ENCODE assay signal across 8 cellular contexts in the genomic region with DNA sequence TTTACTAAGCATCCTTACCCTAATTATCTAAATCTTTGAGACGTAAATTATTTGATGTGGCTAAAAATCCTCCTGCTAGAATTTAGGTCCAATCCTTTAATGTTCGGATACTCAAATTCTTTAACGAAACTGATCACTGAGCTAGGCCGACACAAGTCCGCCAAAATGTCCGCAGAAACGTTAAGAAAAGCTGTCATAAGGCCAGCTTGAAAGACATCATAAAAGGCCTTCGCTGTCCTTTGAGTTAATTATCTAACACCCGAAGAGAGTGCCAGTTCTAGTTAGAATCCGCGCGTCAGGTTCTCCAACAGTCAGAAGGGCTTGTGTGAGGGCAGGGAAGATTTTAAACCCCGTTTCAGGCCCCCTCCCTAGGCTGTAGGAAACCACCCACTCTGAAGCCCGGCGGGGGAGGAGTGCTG. TPM values are rescaled to one million over a fixed set of nuclear protein-coding genes. Genes with fewer than 3 reads are reported as not detected.
DNase-seq lines count a peak whose midpoint lies in the region.

No MANE protein-coding gene starts in this region.

- intact Hi-C loops in activated CD4-positive, alpha-beta T cell treated with anti-CD3 and anti-CD28 coated beads, Interleukin-2, amount 10 ng/mL, durations not matched to agents 24 days and 14 days (cut with micrococcal nuclease) = loop anchor here (1.0 to 5.0 kb wide), 9 partner anchors 18 to 464 kb away; partner anchors contain the start of genes DHX40, PRR11, PTRH2 and RPS6KB1

- H3K36me3 Mint-ChIP-seq in activated CD4-positive, alpha-beta T cell treated with anti-CD3 and anti-CD28 coated beads, Interleukin-2, amount 10 ng/mL, durations not matched to agents 24 days and 14 days (ENCODE audit: low read depth) = peaks cover 17% of the 10 kb centered on the region

- peak overlapping the region; percentile 91 for H3K4me3 Mint-ChIP-seq in activated CD4-positive, alpha-beta T cell treated with anti-CD3 and anti-CD28 coated beads, Interleukin-2, amount 10 ng/mL, durations not matched to agents 24 days and 14 days

- DNase-seq in activated CD4-positive, alpha-beta T cell treated with anti-CD3 and anti-CD28 coated beads, Interleukin-2, amount 10 ng/mL, durations not matched to agents 24 days and 14 days = no peak
- DNase-seq in activated CD4-positive, alpha-beta T cell treated with anti-CD3 and anti-CD28 coated beads, Interleukin-2, amount 50 U/mL, for 1 hour = no peak
- DNase-seq in SW480 (ENCODE audit: low spot score) = peak; percentile 92
- peak; percentile 88 for DNase-seq in fibroblast of the conjunctiva (ENCODE audit: low read depth)
- peak; percentile 79 for DNase-seq in renal cortical epithelial cell (ENCODE audit: low read depth)
- no peak for DNase-seq in superior temporal gyrus (ENCODE audit: extremely low spot score)
- no peak for DNase-seq in anterior cingulate cortex (lab: John Stamatoyannopoulos, UW)
- no peak for DNase-seq in NOMO-1 (lab: John Stamatoyannopoulos, UW; ENCODE audit: unreplicated experiment in 2 of 2)

- H3K4me1 Mint-ChIP-seq in activated CD4-positive, alpha-beta T cell treated with anti-CD3 and anti-CD28 coated beads, Interleukin-2, amount 10 ng/mL, durations not matched to agents 24 days and 14 days = peaks cover 43% of the 10 kb centered on the region

- H3K9me3 Mint-ChIP-seq in activated CD4-positive, alpha-beta T cell treated with anti-CD3 and anti-CD28 coated beads, Interleukin-2, amount 10 ng/mL, durations not matched to agents 24 days and 14 days = no peaks in the 10 kb centered on the region

- H3K27me3 Mint-ChIP-seq in activated CD4-positive, alpha-beta T cell treated with anti-CD3 and anti-CD28 coated beads, Interleukin-2, amount 10 ng/mL, durations not matched to agents 24 days and 14 days = peaks cover 2% of the 10 kb centered on the region

- peak overlapping the region; percentile 100 for H3K27ac Mint-ChIP-seq in activated CD4-positive, alpha-beta T cell treated with anti-CD3 and anti-CD28 coated beads, Interleukin-2, amount 10 ng/mL, durations not matched to agents 24 days and 14 days

RNA-seq across cellular contexts. Expression of gene CLTC, which starts 0.8 kb away (rescaled TPM):
- total RNA-seq in activated CD4-positive, alpha-beta T cell treated with anti-CD3 and anti-CD28 coated beads, Interleukin-2, amount 10 ng/mL, durations not matched to agents 24 days and 14 days = 187 and 190 TPM in 2 replicates
- total RNA-seq in renal cortical epithelial cell = 520 and 1,044 TPM in 2 replicates

RNA-seq across cellular contexts. Expression of gene DHX40, which starts 53.5 kb away (rescaled TPM):
- 17.0 and 20.5 TPM in 2 replicates for total RNA-seq in activated CD4-positive, alpha-beta T cell treated with anti-CD3 and anti-CD28 coated beads, Interleukin-2, amount 10 ng/mL, durations not matched to agents 24 days and 14 days
- total RNA-seq in renal cortical epithelial cell = 88.2 and 127 TPM in 2 replicates

Comparison
In these comparisons a context has a peak if more than half of its experiments do, and no peak if none do; other contexts are left out.
1. DNase-seq: peak in SW480 (single experiment), fibroblast of the conjunctiva (single experiment) and renal cortical epithelial cell (single experiment); none in activated CD4-positive, alpha-beta T cell treated with anti-CD3 and anti-CD28 coated beads, Interleukin-2, amount 10 ng/mL, durations not matched to agents 24 days and 14 days (single experiment), activated CD4-positive, alpha-beta T cell treated with anti-CD3 and anti-CD28 coated beads, Interleukin-2, amount 50 U/mL, for 1 hour (single experiment), superior temporal gyrus (single experiment), anterior cingulate cortex (0 of 58) and NOMO-1 (0 of 2).